Comparison of ENCODE assay signal across 9 cellular contexts in genomic region chr17:38464723-38465419, GRCh38. TPM values are rescaled to one million over a fixed set of nuclear protein-coding genes. Genes with fewer than 3 reads are reported as not detected.
DNase-seq lines count a peak whose midpoint lies in the region; ATAC-seq, FAIRE-seq and TF ChIP-seq lines count a peak whose summit lies in the region.
"Had no signal": no experiment of that assay in that cellular context is flagged by ENCODE, and none has a peak within 500 bp of the region (broad histone marks: within the 10 kb centered on the region; RNA-seq: fewer than 3 reads in every experiment).

No MANE protein-coding gene starts in this region.

- peaks cover 33% of the 10 kb centered on the region for H3K4me1 Mint-ChIP-seq in MCF 10A (ENCODE audit: insufficient read depth, unreplicated experiment)

- ATAC-seq in GM19463 (IDR thresholded peaks at IDR 0.05; ENCODE audit: unreplicated experiment), result no peak

- WGBS in spleen, 5 donors, result 47 to 70% (median 58%) methylated on average over 19 to 28 of the region's 28 CpGs

- H3K4me1 ChIP-seq in kidney (ENCODE audit: control insufficient read depth in 1 of 2, insufficient read depth in 1 of 2, low read depth in 1 of 2, low read length in 2 of 2) (peaks cover 0 to 5% of the 10 kb centered on the region in 2 donors), spleen (peaks cover 8 to 97% (median 62%) of the 10 kb centered on the region in 6 donors)

- H3K36me3 Mint-ChIP-seq in MCF 10A (ENCODE audit: insufficient read depth, unreplicated experiment), result peaks cover 2% of the 10 kb centered on the region

- H3K27ac Mint-ChIP-seq in MCF 10A (ENCODE audit: low read depth, unreplicated experiment), result peak overlapping the region; percentile 98
- H3K27ac Mint-ChIP-seq: stimulated activated naive CD8-positive, alpha-beta T cell treated with anti-CD3 and anti-CD28 coated beads, Interleukin-15, Interleukin-2, amounts not matched to agents 100 ng/mL and 50 ng/mL, for 24 hours had no signal

- H3K27ac ChIP-seq in kidney (ENCODE audit: low read depth in 2 of 2, low read length in 2 of 2) (peak overlapping the region; percentile 88 to 91), spleen (peak overlapping the region; percentile 71 to 91 (median 84))

- H3K9me3 ChIP-seq in kidney (ENCODE audit: control insufficient read depth in 1 of 2, low read length in 2 of 2), result no peaks in the 10 kb centered on the region
- no peaks in the 10 kb centered on the region for H3K9me3 ChIP-seq in spleen

- BruUV-seq in MCF 10A (replicated peaks; lab: Mats Ljungman, UMichigan), result no TSS peak

- CTCF ChIA-PET in MCF 10A (lab: Yijun Ruan, JAX), result interaction anchor here (0.5 to 0.7 kb wide), 2 partner anchors 112 to 116 kb away, joined by 3 to 5 read pairs; no protein-coding TSS in a partner anchor

- H3K36me3 ChIP-seq in kidney (ENCODE audit: control insufficient read depth in 1 of 2, insufficient read depth in 2 of 2, low read length in 2 of 2) (no peaks in the 10 kb centered on the region), spleen (peaks cover 0 to 82% (median 16%) of the 10 kb centered on the region in 6 donors)

- no peaks in the 10 kb centered on the region for H3K27me3 Mint-ChIP-seq in MCF 10A (ENCODE audit: insufficient read depth, unreplicated experiment)

- H3K4me3 Mint-ChIP-seq in MCF 10A (ENCODE audit: unreplicated experiment), result peak overlapping the region; percentile 79
- H3K4me3 Mint-ChIP-seq: stimulated activated naive CD8-positive, alpha-beta T cell treated with anti-CD3 and anti-CD28 coated beads, Interleukin-15, Interleukin-2, amounts not matched to agents 100 ng/mL and 50 ng/mL, for 24 hours had no signal

- intact Hi-C loops in MCF 10A (cut with micrococcal nuclease), result loop anchor here (2.0 kb wide), 1 partner anchor 36 kb away; the partner anchor contains the start of gene ARHGAP23
- intact Hi-C loops in kidney (cut with DNase I), result no loop called here
- intact Hi-C loops in spleen (cut with DNase I; ENCODE audit: low total_unique reads), result no loop called here

- POLR2A ChIA-PET in MCF 10A (lab: Yijun Ruan, JAX), result interaction anchor here (0.6 to 1.4 kb wide), 4 partner anchors 10 to 240 kb away, joined by 3 to 5 read pairs (median 3); partner anchors contain the start of gene MLLT6

- no peaks in the 10 kb centered on the region for H3K27me3 ChIP-seq in spleen (replicated peaks in 1 of 7)

- peak overlapping the region in 1 of 2 donors; percentile 29 for H3K9ac ChIP-seq in kidney (ENCODE audit: low read length in 2 of 2)

- no peak for TF ChIP-seq POLR2A in spleen (IDR thresholded peaks at IDR 0.05)

- TF ChIP-seq CTCF in MCF 10A (IDR thresholded peaks at IDR 0.05; ENCODE audit: unreplicated experiment), result no peak
- no peak for TF ChIP-seq CTCF in kidney (IDR thresholded peaks at IDR 0.05; ENCODE audit: borderline replicate concordance, extremely low read depth, insufficient read depth)
- TF ChIP-seq CTCF in spleen (IDR thresholded peaks at IDR 0.05 in 8 of 11, conservative IDR thresholded peaks at IDR 0.05 in 3 of 11), result no peak

- no peak for FAIRE-seq in HTR-8/SVneo (lab: Jason Lieb, UNC)
- FAIRE-seq in kidney (lab: Jason Lieb, UNC), result no peak

- peaks cover 8% of the 10 kb centered on the region for H3K9me3 Mint-ChIP-seq in MCF 10A (ENCODE audit: unreplicated experiment)
- H3K9me3 Mint-ChIP-seq: stimulated activated naive CD8-positive, alpha-beta T cell treated with anti-CD3 and anti-CD28 coated beads, Interleukin-15, Interleukin-2, amounts not matched to agents 100 ng/mL and 50 ng/mL, for 24 hours had no signal

- peak; percentile 97 for DNase-seq in A172 (ENCODE audit: low spot score)
- DNase-seq in HTR-8/SVneo (ENCODE audit: insufficient read length, low spot score), result peak; percentile 96
- peak; percentile 77 for DNase-seq in MCF 10A (ENCODE audit: unreplicated experiment)
- DNase-seq in kidney, result peak; percentile 94
- DNase-seq in spleen, result peak; percentile 86
- no peak for DNase-seq in T-helper 9 cell
- DNase-seq in SKM-1 (lab: John Stamatoyannopoulos, UW; ENCODE audit: unreplicated experiment), result no peak

- peak overlapping the region; percentile 40 to 55 for H3K4me3 ChIP-seq in kidney (ENCODE audit: low read length in 2 of 2)
- H3K4me3 ChIP-seq in spleen, result peak overlapping the region in 7 of 8 donors; percentile 6 to 62 (median 19)

RNA-seq across cellular contexts. Expression of gene ARHGAP23, which starts 36.6 kb away (rescaled TPM):
- total RNA-seq in A172 (2014; rRNA removed; shearing (Covaris generic)), result 48.9 and 68.6 TPM in 2 replicates
- total RNA-seq in MCF 10A (2022), result 23.2 and 29.2 TPM in 2 replicates
- 53.8 TPM for total RNA-seq in kidney
- 7.6 TPM for polyA plus RNA-seq in kidney (ENCODE audit: insufficient read depth, low read depth, low replicate concordance)
- total RNA-seq in spleen, result 100 to 1,000 TPM in 4 of 7 donors, 10 to 100 TPM in 3; 60.5 to 250 (median 109) TPM
- polyA plus RNA-seq in spleen, result 10 to 100 TPM in 1 of 3 donors, 1 to 10 TPM in 2; 7.5 to 35.4 (median 9.0) TPM

Comparison
In these comparisons a context has a peak if more than half of its experiments do, and no peak if none do; other contexts are left out.
1. DNase-seq: peak in A172 (single experiment), HTR-8/SVneo (single experiment), MCF 10A (single experiment), kidney (single experiment) and spleen (single experiment); none in T-helper 9 cell (single experiment) and SKM-1 (single experiment).